ENCODE assay signal across 7 cellular contexts in genomic region chr4:87073570-87074470, GRCh38.
A peak's percentile ranks its signal among the peaks of the same experiment; 100 is the strongest.
DNase-seq lines count a peak whose midpoint lies in the region; ATAC-seq and TF ChIP-seq lines count a peak whose summit lies in the region.

No MANE protein-coding gene starts in this region.

- peaks cover 0 to 6% (median 0%) of the 10 kb centered on the region in 6 donors for H3K36me3 ChIP-seq in spleen

- peaks cover 27% of the 10 kb centered on the region for H3K4me1 Mint-ChIP-seq in glutamatergic neuron (ENCODE audit: low read depth, unreplicated experiment)

- TF ChIP-seq POLR2A in spleen (IDR thresholded peaks at IDR 0.05): no peak

- intact Hi-C loops in spleen (cut with DNase I; ENCODE audit: low total_unique reads): no loop called here

- H3K36me3 Mint-ChIP-seq in glutamatergic neuron (ENCODE audit: unreplicated experiment): no peaks in the 10 kb centered on the region

- WGBS in spleen, 5 donors: 11 to 18% (median 12%) methylated on average over 11 of the region's 11 CpGs

- H3K4me3 ChIP-seq in spleen: peak overlapping the region in 7 of 8 donors; percentile 9 to 61 (median 26)

- ATAC-seq in GM18907 (IDR thresholded peaks at IDR 0.05; ENCODE audit: unreplicated experiment): peak; percentile 93
- ATAC-seq in HG02973 (IDR thresholded peaks at IDR 0.05; ENCODE audit: unreplicated experiment): peak; percentile 88

- H3K27ac ChIP-seq in spleen: peak overlapping the region; percentile 64 to 79 (median 73)

- H3K9me3 Mint-ChIP-seq in glutamatergic neuron (ENCODE audit: unreplicated experiment): no peaks in the 10 kb centered on the region

- H3K4me1 ChIP-seq in spleen: peaks cover 26 to 86% (median 47%) of the 10 kb centered on the region in 6 donors

- peaks cover 2% of the 10 kb centered on the region for H3K27me3 Mint-ChIP-seq in glutamatergic neuron (ENCODE audit: unreplicated experiment)

- H3K4me3 Mint-ChIP-seq in glutamatergic neuron (ENCODE audit: unreplicated experiment): peak overlapping the region; percentile 44

- no peaks in the 10 kb centered on the region for H3K27me3 ChIP-seq in spleen (replicated peaks in 1 of 7)

- H3K27ac Mint-ChIP-seq in glutamatergic neuron (ENCODE audit: unreplicated experiment): peak overlapping the region; percentile 9

- peak; percentile 61 for DNase-seq in NCI-H2227 treated with DMSO at 0.1 percent for 48 hours (lab: John Stamatoyannopoulos, UW)
- DNase-seq in activated T-cell treated with anti-CD3 and anti-CD28 coated beads for 4 hours: peak; percentile 18
- DNase-seq in glutamatergic neuron: peak; percentile 32
- DNase-seq in spleen: peak; percentile 89
- DNase-seq in NOMO-1 treated with dmso at 0.1 percent for 144 hours (lab: John Stamatoyannopoulos, UW; ENCODE audit: unreplicated experiment): no peak

- TF ChIP-seq CTCF in glutamatergic neuron (IDR thresholded peaks at IDR 0.05; ENCODE audit: partially characterized antibody, unreplicated experiment) (no peak), spleen (IDR thresholded peaks at IDR 0.05 in 8 of 11, conservative IDR thresholded peaks at IDR 0.05 in 3 of 11) (no peak)

- H3K9me3 ChIP-seq in spleen: no peaks in the 10 kb centered on the region
